ENCODE assay signal across 9 cellular contexts in the genomic region with DNA sequence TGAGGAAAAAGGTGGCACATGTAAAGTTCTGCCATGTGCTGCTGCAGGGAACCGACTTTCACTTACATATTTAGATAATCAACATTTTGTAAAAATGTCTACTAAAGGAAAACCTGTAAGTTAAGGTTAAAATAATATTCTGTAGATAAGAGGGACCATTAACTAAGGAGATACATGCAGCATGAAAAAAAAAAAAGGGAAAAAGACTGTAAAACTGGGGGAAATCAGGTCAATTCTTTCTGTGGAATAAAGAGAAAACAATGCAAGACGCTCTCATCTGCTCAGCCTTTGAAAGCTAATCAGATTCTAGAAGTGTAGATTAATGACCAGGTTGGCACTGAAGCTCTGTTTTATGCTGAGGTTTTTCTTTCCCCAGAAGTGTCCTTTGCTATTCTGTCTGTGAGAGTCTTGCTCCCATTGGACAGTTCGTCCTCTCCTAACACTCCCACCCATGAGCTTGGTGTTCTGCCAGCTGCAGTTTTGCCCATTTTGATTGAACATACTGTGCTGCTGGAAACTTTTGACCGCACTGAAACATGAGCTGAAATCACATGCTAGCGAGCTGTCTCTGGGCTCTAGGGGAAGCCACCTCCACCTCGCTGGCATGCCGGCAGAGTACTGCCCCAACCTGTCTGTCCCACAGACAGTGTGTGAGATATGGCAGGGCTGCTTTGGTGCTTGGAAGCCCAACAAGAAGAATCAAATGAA. TPM values are rescaled to one million over a fixed set of nuclear protein-coding genes. Genes with fewer than 3 reads are reported as not detected.
DNase-seq lines count a peak whose midpoint lies in the region; ATAC-seq lines count a peak whose summit lies in the region.
"Had no signal": no experiment of that assay in that cellular context is flagged by ENCODE, and none has a peak within 500 bp of the region (broad histone marks: within the 10 kb centered on the region; RNA-seq: fewer than 3 reads in every experiment).

No MANE protein-coding gene starts in this region.

- no peaks in the 10 kb centered on the region for H3K9me3 Mint-ChIP-seq in IgD-negative memory B cell
- no peaks in the 10 kb centered on the region for H3K9me3 Mint-ChIP-seq in activated T-helper 2 cell treated with anti-CD3 and anti-CD28 coated beads, Interferon-gamma antibody, Interleukin-2, Interleukin-4, amounts not matched to agents 10 μg/mL and 5 μg/mL and 100 μg/mL, durations not matched to agents 14 hours and 24 hours and 36 hours
- H3K9me3 Mint-ChIP-seq: neural crest cell had no signal

- H3K27me3 Mint-ChIP-seq in IgD-negative memory B cell = no peaks in the 10 kb centered on the region
- H3K27me3 Mint-ChIP-seq in activated T-helper 2 cell treated with anti-CD3 and anti-CD28 coated beads, Interferon-gamma antibody, Interleukin-2, Interleukin-4, amounts not matched to agents 10 μg/mL and 5 μg/mL and 100 μg/mL, durations not matched to agents 14 hours and 24 hours and 36 hours (ENCODE audit: low read depth) = no peaks in the 10 kb centered on the region

- peak overlapping the region in 3 of 4 donors; percentile 17 to 80 (median 65) for H3K4me3 Mint-ChIP-seq in IgD-negative memory B cell
- H3K4me3 Mint-ChIP-seq in activated T-helper 2 cell treated with anti-CD3 and anti-CD28 coated beads, Interferon-gamma antibody, Interleukin-2, Interleukin-4, amounts not matched to agents 10 μg/mL and 5 μg/mL and 100 μg/mL, durations not matched to agents 14 hours and 24 hours and 36 hours (ENCODE audit: low read depth) = no peak overlapping the region
- H3K4me3 Mint-ChIP-seq: neural crest cell had no signal

- peaks cover 4% of the 10 kb centered on the region for H3K36me3 Mint-ChIP-seq in IgD-negative memory B cell
- peaks cover 70% of the 10 kb centered on the region for H3K36me3 Mint-ChIP-seq in activated T-helper 2 cell treated with anti-CD3 and anti-CD28 coated beads, Interferon-gamma antibody, Interleukin-2, Interleukin-4, amounts not matched to agents 10 μg/mL and 5 μg/mL and 100 μg/mL, durations not matched to agents 14 hours and 24 hours and 36 hours (ENCODE audit: low read depth)

- H3K4me1 Mint-ChIP-seq in IgD-negative memory B cell = peaks cover 29 to 33% (median 32%) of the 10 kb centered on the region in 3 donors
- peaks cover 30% of the 10 kb centered on the region for H3K4me1 Mint-ChIP-seq in activated T-helper 2 cell treated with anti-CD3 and anti-CD28 coated beads, Interferon-gamma antibody, Interleukin-2, Interleukin-4, amounts not matched to agents 10 μg/mL and 5 μg/mL and 100 μg/mL, durations not matched to agents 14 hours and 24 hours and 36 hours (ENCODE audit: low read depth)
- H3K4me1 Mint-ChIP-seq: neural crest cell had no signal

- DNase-seq in activated T-helper 2 cell treated with anti-CD3 and anti-CD28 coated beads, Interferon-gamma antibody, Interleukin-2, Interleukin-4, amounts not matched to agents 10 μg/mL and 5 μg/mL and 100 μg/mL, durations not matched to agents 14 hours and 24 hours and 36 hours (ENCODE audit: low spot score) = no peak
- DNase-seq in cardiac septum (ENCODE audit: low spot score) (peak; percentile 77), putamen (ENCODE audit: low spot score) (peak; percentile 21), amniotic stem cell (lab: John Stamatoyannopoulos, UW) (no peak), DMS53 treated with DMSO at 0.1 percent for 48 hours (lab: John Stamatoyannopoulos, UW; ENCODE audit: unreplicated experiment) (no peak), 8988T (no peak)

- peak overlapping the region; percentile 62 to 89 (median 86) for H3K27ac Mint-ChIP-seq in IgD-negative memory B cell
- peak overlapping the region; percentile 62 for H3K27ac Mint-ChIP-seq in activated T-helper 2 cell treated with anti-CD3 and anti-CD28 coated beads, Interferon-gamma antibody, Interleukin-2, Interleukin-4, amounts not matched to agents 10 μg/mL and 5 μg/mL and 100 μg/mL, durations not matched to agents 14 hours and 24 hours and 36 hours

- no peak for ATAC-seq in GM21576 (IDR thresholded peaks at IDR 0.05; ENCODE audit: unreplicated experiment)

- intact Hi-C loops in activated T-helper 2 cell treated with anti-CD3 and anti-CD28 coated beads, Interferon-gamma antibody, Interleukin-2, Interleukin-4, amounts not matched to agents 10 μg/mL and 5 μg/mL and 100 μg/mL, durations not matched to agents 14 hours and 24 hours and 36 hours (cut with micrococcal nuclease) = loop anchor here (2.0 kb wide), 1 partner anchor 19 kb away; no protein-coding TSS in a partner anchor
- intact Hi-C loops in cardiac septum (cut with DNase I) = no loop called here

RNA-seq across cellular contexts. Expression of a gene that starts 39.7 kb away (rescaled TPM):
- polyA plus RNA-seq in IgD-negative memory B cell = 10.1 TPM
- 41.7 and 42.4 TPM in 2 replicates for total RNA-seq in activated T-helper 2 cell treated with anti-CD3 and anti-CD28 coated beads, Interferon-gamma antibody, Interleukin-2, Interleukin-4, amounts not matched to agents 10 μg/mL and 5 μg/mL and 100 μg/mL, durations not matched to agents 14 hours and 24 hours and 36 hours
- 55.0 TPM for total RNA-seq in cardiac septum

RNA-seq across cellular contexts. Expression of a gene that starts 41.3 kb away (rescaled TPM):
- polyA plus RNA-seq in IgD-negative memory B cell = 0.75 TPM
- 0.28 and 0.41 TPM in 2 replicates for total RNA-seq in activated T-helper 2 cell treated with anti-CD3 and anti-CD28 coated beads, Interferon-gamma antibody, Interleukin-2, Interleukin-4, amounts not matched to agents 10 μg/mL and 5 μg/mL and 100 μg/mL, durations not matched to agents 14 hours and 24 hours and 36 hours
- 0.65 TPM for total RNA-seq in cardiac septum

RNA-seq across cellular contexts. Expression of a gene that starts 41.5 kb away (rescaled TPM):
- polyA plus RNA-seq in IgD-negative memory B cell = 123 TPM
- total RNA-seq in activated T-helper 2 cell treated with anti-CD3 and anti-CD28 coated beads, Interferon-gamma antibody, Interleukin-2, Interleukin-4, amounts not matched to agents 10 μg/mL and 5 μg/mL and 100 μg/mL, durations not matched to agents 14 hours and 24 hours and 36 hours = 103 and 107 TPM in 2 replicates
- 76.3 TPM for total RNA-seq in cardiac septum

Comparison
In these comparisons a context has a peak if more than half of its experiments do, and no peak if none do; other contexts are left out.
1. DNase-seq: peak in cardiac septum (single experiment) and putamen (single experiment); none in activated T-helper 2 cell treated with anti-CD3 and anti-CD28 coated beads, Interferon-gamma antibody, Interleukin-2, Interleukin-4, amounts not matched to agents 10 μg/mL and 5 μg/mL and 100 μg/mL, durations not matched to agents 14 hours and 24 hours and 36 hours (single experiment), amniotic stem cell (single experiment), DMS53 treated with DMSO at 0.1 percent for 48 hours (single experiment) and 8988T (single experiment).